In genomic region chr3:30344288-30344687, GRCh38 we compare ENCODE assay signal across 14 cellular contexts.
DNase-seq lines count a peak whose midpoint lies in the region; ATAC-seq and TF ChIP-seq lines count a peak whose summit lies in the region.
"Had no signal": no experiment of that assay in that cellular context is flagged by ENCODE, and none has a peak within 500 bp of the region (broad histone marks: within the 10 kb centered on the region; RNA-seq: fewer than 3 reads in every experiment).

No MANE protein-coding gene starts in this region.

- H3K4me3 ChIP-seq in mammary epithelial cell (replicated peaks in 1 of 3; ENCODE audit: insufficient read depth in 1 of 3, low read depth in 2 of 3, low read length in 3 of 3) = no peak overlapping the region
- H3K4me3 ChIP-seq in skeletal muscle tissue (ENCODE audit: low read length in 3 of 3) = no peak overlapping the region
- no peak overlapping the region for H3K4me3 ChIP-seq in gastrocnemius medialis

- H3K9me3 ChIP-seq in mammary epithelial cell (replicated peaks; ENCODE audit: insufficient read depth, low read length) (no peaks in the 10 kb centered on the region), skeletal muscle tissue (ENCODE audit: control insufficient read depth in 3 of 3, low read length in 3 of 3) (no peaks in the 10 kb centered on the region), gastrocnemius medialis (no peaks in the 10 kb centered on the region)

- H2AFZ ChIP-seq in mammary epithelial cell (ENCODE audit: low read depth, low read length) = peak overlapping the region; percentile 29

- CTCF ChIA-PET in mammary epithelial cell (lab: Charles Lee; ENCODE audit: low non-redundant PET) = interaction anchor here (0.6 to 0.8 kb wide), 2 partner anchors 77 to 262 kb away, joined by 4 to 6 read pairs; partner anchors contain the start of gene TGFBR2

- intact Hi-C loops in mammary epithelial cell (cut with micrococcal nuclease) (no loop called here), gastrocnemius medialis (cut with DNase I; ENCODE audit: low total_unique reads) (no loop called here)

- H3K9ac ChIP-seq in mammary epithelial cell (ENCODE audit: insufficient read depth, low read length) (no peak overlapping the region), skeletal muscle tissue (ENCODE audit: low read depth in 1 of 3, low read length in 3 of 3) (no peak overlapping the region)

- TF ChIP-seq CTCF in mammary epithelial cell (conservative IDR thresholded peaks at IDR 0.05 in 1 of 2, IDR thresholded peaks at IDR 0.05 in 1 of 2; ENCODE audit: extremely low read depth in 1 of 2, insufficient read depth in 1 of 2, low read depth in 1 of 2, low read length in 2 of 2) = no peak
- TF ChIP-seq CTCF in gastrocnemius medialis (IDR thresholded peaks at IDR 0.05 in 4 of 5, conservative IDR thresholded peaks at IDR 0.05 in 1 of 5) = no peak

- no peak overlapping the region for H3K4me2 ChIP-seq in mammary epithelial cell (ENCODE audit: insufficient read depth, low read depth, low read length)

- H3K27me3 ChIP-seq in mammary epithelial cell (ENCODE audit: insufficient read depth, low read length) (no peaks in the 10 kb centered on the region), skeletal muscle tissue (ENCODE audit: control insufficient read depth in 3 of 3, insufficient read depth in 3 of 3, low read length in 3 of 3) (no peaks in the 10 kb centered on the region), gastrocnemius medialis (no peaks in the 10 kb centered on the region)

- H3K36me3 ChIP-seq in mammary epithelial cell (ENCODE audit: insufficient read depth, low read length) (no peaks in the 10 kb centered on the region), skeletal muscle tissue (ENCODE audit: control insufficient read depth in 3 of 3, insufficient read depth in 3 of 3, low read length in 3 of 3) (no peaks in the 10 kb centered on the region), gastrocnemius medialis (no peaks in the 10 kb centered on the region)

- 95% methylated on average over 1 of the region's 1 CpG for WGBS in mammary epithelial cell (ENCODE audit: low coverage, missing lambda C conversion rate)

- no TSS peak for BruUV-seq in mammary epithelial cell (replicated peaks; lab: Mats Ljungman, UMichigan)

- DNase-seq in NCI-H1417 (lab: John Stamatoyannopoulos, UW) (peak in 2 of 3 experiments; percentile 63), NCI-H1417 treated with DMSO at 0.1 percent for 48 hours (lab: John Stamatoyannopoulos, UW) (no peak), NCI-H2029 treated with DMSO at 0.1 percent for 48 hours (lab: John Stamatoyannopoulos, UW) (peak; percentile 92), mammary epithelial cell (peak; percentile 25), gastrocnemius medialis (no peak), GM19240 (ENCODE audit: insufficient read length, low spot score) (no peak), GF-D8 (lab: John Stamatoyannopoulos, UW) (no peak)
- DNase-seq: 8988T, cerebellar nuclear complex, NCI-H524 treated with DMSO at 0.1 percent for 48 hours, posterior cingulate gyrus, T-helper 17 cell had no signal

- H3K79me2 ChIP-seq in mammary epithelial cell (ENCODE audit: insufficient read depth, low read length) = no peaks in the 10 kb centered on the region

- H4K20me1 ChIP-seq in mammary epithelial cell (ENCODE audit: insufficient read depth, low read length) = no peaks in the 10 kb centered on the region

- dilution Hi-C loops in mammary epithelial cell (cut with HindIII; ENCODE audit: low sequenced_read_pairs) = no loop called here

- no peak for TF ChIP-seq POLR2A in gastrocnemius medialis (IDR thresholded peaks at IDR 0.05)

- H3K27ac ChIP-seq in mammary epithelial cell (ENCODE audit: insufficient read depth, low read depth, low read length) (peak overlapping the region; percentile 96), skeletal muscle tissue (ENCODE audit: low read depth, low read length) (peak overlapping the region; percentile 12), gastrocnemius medialis (peak overlapping the region in 2 of 4 donors; percentile 7 to 39)

- ATAC-seq in gastrocnemius medialis = no peak
- ATAC-seq: Right ventricle myocardium inferior, T-helper 17 cell had no signal

- in situ Hi-C loops in mammary epithelial cell (cut with MboI; ENCODE audit: low sequenced_read_pairs in 2 of 2) (loop anchor here in 1 of 2 donors (25.0 kb wide), 1 partner anchor 268 kb away; the partner anchor contains the start of gene TGFBR2), gastrocnemius medialis (cut with MboI; ENCODE audit: low sequenced_read_pairs in 4 of 4) (no loop called here)

- H3K4me1 ChIP-seq in mammary epithelial cell (ENCODE audit: insufficient read depth, low read length) = peaks cover 72% of the 10 kb centered on the region
- no peaks in the 10 kb centered on the region for H3K4me1 ChIP-seq in skeletal muscle tissue (ENCODE audit: control insufficient read depth in 3 of 3, insufficient read depth in 3 of 3, low read length in 3 of 3)
- peaks cover 0 to 13% of the 10 kb centered on the region in 2 donors for H3K4me1 ChIP-seq in gastrocnemius medialis

Comparison
In these comparisons a context has a peak if more than half of its experiments do, and no peak if none do; other contexts are left out.
1. DNase-seq: peak in NCI-H1417 (2 of 3), NCI-H2029 treated with DMSO at 0.1 percent for 48 hours (single experiment) and mammary epithelial cell (single experiment); none in NCI-H1417 treated with DMSO at 0.1 percent for 48 hours (single experiment), gastrocnemius medialis (0 of 2), GM19240 (single experiment) and GF-D8 (single experiment).